ENCODE assay signal across 8 cellular contexts in the genomic region with DNA sequence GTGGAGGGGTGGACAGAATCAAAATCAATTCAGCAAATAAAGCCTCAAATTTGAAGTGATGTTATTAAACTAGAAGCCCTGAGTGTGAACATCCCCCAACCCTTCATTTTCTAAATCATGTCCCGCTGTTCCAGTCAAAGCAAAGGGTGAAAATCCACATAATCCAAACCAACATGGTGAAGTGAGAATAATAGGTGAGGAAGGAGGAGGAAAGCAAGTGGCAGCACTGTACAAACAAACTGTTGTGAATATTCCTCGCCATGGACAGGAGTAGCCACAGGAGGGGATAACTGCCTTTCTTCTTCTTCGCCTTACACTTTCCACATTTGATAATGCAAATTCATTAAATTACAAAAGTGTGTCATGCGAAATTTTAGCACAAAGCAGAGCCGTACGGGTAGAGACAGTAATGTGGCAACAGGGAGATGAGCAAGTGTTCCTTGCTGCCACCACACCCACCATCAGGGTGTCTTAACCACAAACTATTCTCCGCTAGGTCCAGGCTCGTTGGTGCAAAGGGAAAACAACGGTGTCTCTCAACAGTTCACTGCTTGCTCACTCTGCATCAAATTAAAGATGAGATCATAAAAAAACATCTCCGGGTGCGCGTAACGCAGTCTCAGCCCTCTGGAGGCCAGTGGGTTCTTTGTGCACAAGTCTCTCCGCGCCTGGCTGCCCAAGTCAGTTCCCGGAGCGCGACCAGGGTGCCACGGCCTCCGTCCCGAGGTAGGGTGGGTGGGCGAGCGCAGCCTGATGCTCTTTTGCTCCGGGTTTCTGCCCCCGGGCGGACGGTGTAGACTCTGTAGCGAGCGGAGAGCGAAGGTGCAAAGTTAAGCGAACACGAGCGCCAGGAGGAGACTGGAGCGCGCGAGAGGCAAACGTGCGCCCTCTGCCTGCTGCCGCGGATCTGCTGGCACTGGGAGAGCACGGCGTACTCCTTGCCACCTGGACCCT. TPM values are rescaled to one million over a fixed set of nuclear protein-coding genes. Genes with fewer than 3 reads are reported as not detected.
DNase-seq lines count a peak whose midpoint lies in the region; ATAC-seq and TF ChIP-seq lines count a peak whose summit lies in the region.

No MANE protein-coding gene starts in this region.

- intact Hi-C loops in vagina (cut with DNase I), result no loop called here

- H3K4me1 Mint-ChIP-seq in activated T-cell treated with anti-CD3 and anti-CD28 coated beads, Interleukin-2, amount 50 U/mL, for 72 hours (ENCODE audit: low read depth), result peaks cover 5% of the 10 kb centered on the region
- H3K4me1 Mint-ChIP-seq in nephron progenitor cell, result peaks cover 41% of the 10 kb centered on the region

- H3K27ac ChIP-seq in foreskin keratinocyte, result no peak overlapping the region
- peak overlapping the region; percentile 54 for H3K27ac ChIP-seq in vagina

- H3K27me3 Mint-ChIP-seq in activated T-cell treated with anti-CD3 and anti-CD28 coated beads, Interleukin-2, amount 50 U/mL, for 72 hours (ENCODE audit: low read depth), result peaks cover 8% of the 10 kb centered on the region
- H3K27me3 Mint-ChIP-seq in nephron progenitor cell (ENCODE audit: low read depth, poor library complexity), result peaks cover 41% of the 10 kb centered on the region

- H3K27me3 ChIP-seq in foreskin keratinocyte, result peaks cover 16% of the 10 kb centered on the region
- H3K27me3 ChIP-seq in vagina, result no peaks in the 10 kb centered on the region

- no peak for TF ChIP-seq POLR2A in vagina (IDR thresholded peaks at IDR 0.05)

- H3K36me3 ChIP-seq in vagina, result no peaks in the 10 kb centered on the region

- no peaks in the 10 kb centered on the region for H3K36me3 Mint-ChIP-seq in activated T-cell treated with anti-CD3 and anti-CD28 coated beads, Interleukin-2, amount 50 U/mL, for 72 hours (ENCODE audit: insufficient read depth in 2 of 2)
- no peaks in the 10 kb centered on the region for H3K36me3 Mint-ChIP-seq in nephron progenitor cell (ENCODE audit: low read depth)

- H3K9me3 Mint-ChIP-seq in activated T-cell treated with anti-CD3 and anti-CD28 coated beads, Interleukin-2, amount 50 U/mL, for 72 hours, result no peaks in the 10 kb centered on the region
- no peaks in the 10 kb centered on the region for H3K9me3 Mint-ChIP-seq in nephron progenitor cell

- peak overlapping the region; percentile 45 to 63 for H3K4me3 ChIP-seq in vagina

- peak overlapping the region; percentile 60 to 78 for H3K4me3 Mint-ChIP-seq in activated T-cell treated with anti-CD3 and anti-CD28 coated beads, Interleukin-2, amount 50 U/mL, for 72 hours
- H3K4me3 Mint-ChIP-seq in nephron progenitor cell, result peak overlapping the region; percentile 94

- H3K4me1 ChIP-seq in foreskin keratinocyte (peaks cover 5% of the 10 kb centered on the region), vagina (no peaks in the 10 kb centered on the region)

- peak; percentile 83 to 85 for ATAC-seq in activated T-cell treated with anti-CD3 and anti-CD28 coated beads, Interleukin-2, amount 50 U/mL, for 72 hours (replicated peaks in 1 of 2)
- peak; percentile 97 for ATAC-seq in foreskin keratinocyte

- H3K9me3 ChIP-seq in vagina, result no peaks in the 10 kb centered on the region

- peak; percentile 82 for TF ChIP-seq CTCF in foreskin keratinocyte (conservative IDR thresholded peaks at IDR 0.05)
- peak; percentile 64 for TF ChIP-seq CTCF in nephron progenitor cell (IDR thresholded peaks at IDR 0.05)
- peak in 1 of 3 experiments; percentile 37 for TF ChIP-seq CTCF in vagina (IDR thresholded peaks at IDR 0.05)

- DNase-seq in DMS153 treated with DMSO at 0.1 percent for 48 hours (lab: John Stamatoyannopoulos, UW; ENCODE audit: unreplicated experiment) (peak; percentile 46), DMS153 (lab: John Stamatoyannopoulos, UW) (no peak), HCEC 1CT (peak; percentile 72), NCI-H1105 treated with DMSO at 0.1 percent for 48 hours (lab: John Stamatoyannopoulos, UW) (peak; percentile 86), foreskin keratinocyte (peak; percentile 81 to 90), nephron progenitor cell (peak; percentile 79), vagina (ENCODE audit: extremely low spot score in 2 of 2) (no peak)
- DNase-seq in activated T-cell treated with anti-CD3 and anti-CD28 coated beads, Interleukin-2, amount 50 U/mL, for 72 hours, result peak; percentile 29 to 47

- H3K27ac Mint-ChIP-seq in activated T-cell treated with anti-CD3 and anti-CD28 coated beads, Interleukin-2, amount 50 U/mL, for 72 hours, result no peak overlapping the region
- peak overlapping the region; percentile 72 for H3K27ac Mint-ChIP-seq in nephron progenitor cell

RNA-seq across cellular contexts. Expression of gene EPHA3, which starts 6.7 kb away (rescaled TPM):
- total RNA-seq in activated T-cell treated with anti-CD3 and anti-CD28 coated beads, Interleukin-2, amount 50 U/mL, for 72 hours, result under 1 TPM; 0.14 to 0.35 TPM
- total RNA-seq in foreskin keratinocyte, result 0.04 TPM in 1 of 2 replicates, not detected in the other
- not detected in 2 replicates for polyA plus RNA-seq in foreskin keratinocyte
- total RNA-seq in vagina, result 24.1 TPM

Comparison
In these comparisons a context has a peak if more than half of its experiments do, and no peak if none do; other contexts are left out.
1. DNase-seq: peak in DMS153 treated with DMSO at 0.1 percent for 48 hours (single experiment), HCEC 1CT (single experiment), NCI-H1105 treated with DMSO at 0.1 percent for 48 hours (single experiment), activated T-cell treated with anti-CD3 and anti-CD28 coated beads, Interleukin-2, amount 50 U/mL, for 72 hours (2 of 2), foreskin keratinocyte (2 of 2) and nephron progenitor cell (single experiment); none in DMS153 (single experiment) and vagina (0 of 2).
2. RNA of gene EPHA3, which starts 6.7 kb away (total RNA-seq): 24.1 TPM in vagina (single experiment); 0.14 to 0.35 TPM in activated T-cell treated with anti-CD3 and anti-CD28 coated beads, Interleukin-2, amount 50 U/mL, for 72 hours and 0.04 TPM in foreskin keratinocyte; every median in the first group is over 10 times any median in the second.